1 cellular context compared by ENCODE assay signal in the genomic region with DNA sequence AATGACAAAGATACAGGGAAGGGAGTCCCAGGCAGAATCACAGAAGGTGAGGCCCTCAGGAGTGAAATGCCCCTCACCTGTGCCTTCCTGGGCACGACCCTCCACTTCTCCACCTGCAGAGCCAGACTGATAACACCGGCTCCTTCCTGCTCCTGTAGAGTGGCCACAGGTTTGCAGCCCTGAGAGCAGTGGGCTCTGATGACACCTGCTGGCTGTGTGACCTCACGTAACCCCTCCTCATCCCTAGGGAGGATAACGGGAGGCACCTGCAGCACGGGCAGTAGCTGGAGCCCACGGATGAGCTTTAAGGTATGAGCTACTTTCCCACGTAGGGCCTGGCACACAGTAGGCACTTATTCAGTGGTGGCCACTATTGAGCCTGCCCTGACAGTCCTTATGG.
TF ChIP-seq lines count a peak whose summit lies in the region.

No MANE protein-coding gene starts in this region.

TF ChIP-seq in neural cell, 6 proteins besides CTCF, POLR2A, EP300 and RAD21:
- TF ChIP-seq POLR2AphosphoS5 (IDR thresholded peaks at IDR 0.05) (no peak), SMC3 (conservative IDR thresholded peaks at IDR 0.05; ENCODE audit: poor library complexity) (peak; percentile 65)
